ENCODE assay signal across 9 cellular contexts in the genomic region with DNA sequence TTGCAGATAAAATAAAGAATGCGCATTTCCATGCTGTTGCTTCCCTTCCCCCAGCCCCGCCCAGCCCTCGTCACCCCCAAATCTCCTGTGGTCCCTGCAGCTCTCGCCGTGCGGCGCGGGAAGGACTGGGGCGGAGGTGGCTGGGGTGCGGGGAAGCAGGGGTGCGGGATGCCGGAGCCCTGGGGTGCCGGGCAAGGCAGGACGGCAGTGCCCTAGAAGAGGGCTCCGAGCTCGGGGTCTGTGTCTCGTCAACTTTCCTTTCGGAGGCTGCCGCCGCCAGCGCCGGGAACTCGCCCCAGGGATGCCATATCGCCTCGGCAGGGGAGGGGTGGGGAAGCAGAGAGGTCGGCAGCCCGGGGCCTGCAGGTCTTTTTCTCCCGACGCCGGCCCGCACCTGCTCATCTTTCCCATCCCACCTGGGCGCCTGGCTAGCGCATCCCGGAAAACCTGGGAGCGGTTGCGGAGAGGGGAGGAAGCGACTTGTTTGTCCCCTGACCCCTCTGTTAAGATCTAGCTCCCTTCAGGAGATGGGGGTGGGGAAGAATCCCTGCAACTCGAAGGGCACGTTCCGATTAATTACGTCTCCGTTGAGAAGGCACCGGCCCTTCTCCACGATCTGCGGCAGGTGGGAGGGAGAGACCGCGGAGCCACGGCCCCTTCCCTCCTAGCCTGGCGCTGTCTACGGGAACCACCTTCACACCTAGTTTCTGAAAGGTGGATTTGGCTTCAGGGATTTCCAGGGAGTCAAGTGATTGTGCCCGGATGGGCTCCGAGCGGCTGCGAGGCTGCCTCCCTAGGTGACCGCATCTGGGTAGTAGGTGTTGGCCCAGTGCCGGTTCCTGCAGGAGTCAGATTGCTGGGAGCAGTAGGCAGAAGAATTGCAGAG. TPM values are rescaled to one million over a fixed set of nuclear protein-coding genes. Genes with fewer than 3 reads are reported as not detected.
A peak's percentile ranks its signal among the peaks of the same experiment; 100 is the strongest.
DNase-seq lines count a peak whose midpoint lies in the region; ATAC-seq and TF ChIP-seq lines count a peak whose summit lies in the region.
"Had no signal": no experiment of that assay in that cellular context is flagged by ENCODE, and none has a peak within 500 bp of the region (broad histone marks: within the 10 kb centered on the region; RNA-seq: fewer than 3 reads in every experiment).

No MANE protein-coding gene starts in this region.

- H3K27ac ChIP-seq in esophagus squamous epithelium (no peak overlapping the region), ovary (peak overlapping the region in 1 of 2 donors; percentile 12)

- no peak for TF ChIP-seq CTCF in esophagus squamous epithelium (IDR thresholded peaks at IDR 0.05)
- no peak for TF ChIP-seq CTCF in ovary (IDR thresholded peaks at IDR 0.05)

- peaks cover 10 to 30% (median 15%) of the 10 kb centered on the region in 3 donors for H3K4me1 ChIP-seq in esophagus squamous epithelium
- H3K4me1 ChIP-seq in ovary (ENCODE audit: insufficient read depth) = no peaks in the 10 kb centered on the region

- H3K9me3 ChIP-seq in esophagus squamous epithelium (no peaks in the 10 kb centered on the region), ovary (no peaks in the 10 kb centered on the region)

- H3K27me3 ChIP-seq in esophagus squamous epithelium = peaks cover 0 to 41% (median 3%) of the 10 kb centered on the region in 4 donors
- no peaks in the 10 kb centered on the region for H3K27me3 ChIP-seq in ovary

- H3K36me3 ChIP-seq in esophagus squamous epithelium (no peaks in the 10 kb centered on the region), ovary (no peaks in the 10 kb centered on the region)

- TF ChIP-seq EP300 in ovary (IDR thresholded peaks at IDR 0.05) = no peak

- TF ChIP-seq POLR2A in esophagus squamous epithelium (IDR thresholded peaks at IDR 0.05) = no peak
- TF ChIP-seq POLR2A in ovary (IDR thresholded peaks at IDR 0.05) = no peak

- ATAC-seq in GM19023 (IDR thresholded peaks at IDR 0.05; ENCODE audit: unreplicated experiment) = no peak

- peak overlapping the region; percentile 46 to 72 (median 56) for H3K4me3 ChIP-seq in esophagus squamous epithelium
- H3K4me3 ChIP-seq in ovary = peak overlapping the region; percentile 55

- 0 to 19% methylated on average over 2 to 8 of the region's 56 CpGs for WGBS in esophagus squamous epithelium, 2 donors
- WGBS in ovary, 3 donors = 1 to 2% (median 1%) methylated on average over 52 to 56 of the region's 56 CpGs

- DNase-seq in DMS153 treated with DMSO at 0.1 percent for 48 hours (lab: John Stamatoyannopoulos, UW; ENCODE audit: unreplicated experiment) (peak; percentile 3), NCI-H187 treated with DMSO at 0.1 percent for 48 hours (lab: John Stamatoyannopoulos, UW) (peak; percentile 63), esophagus squamous epithelium (lab: John Stamatoyannopoulos, UW) (no peak), ovary (peak; percentile 46 to 66 (median 50)), AG08395 (ENCODE audit: low spot score) (no peak), NCI-H1092 treated with DMSO at 0.1 percent for 48 hours (lab: John Stamatoyannopoulos, UW) (no peak)
- no peak for DNase-seq in activated effector memory CD4-positive, alpha-beta T cell treated with anti-CD3 and anti-CD28 coated beads, Interleukin-2, amount 50 U/mL, for 16 hours

- intact Hi-C loops in esophagus squamous epithelium (cut with DNase I) (no loop called here), ovary (cut with DNase I) (no loop called here)

RNA-seq across cellular contexts. Expression of gene CNTN1, which starts 0.6 kb away (rescaled TPM):
- total RNA-seq in esophagus squamous epithelium (10 to 100 TPM in 1 of 4 donors, 1 to 10 TPM in 2, under 1 TPM in 1; 0.83 to 15.7 (median 5.8) TPM), ovary (100 to 1,000 TPM in 1 of 7 donors, 10 to 100 TPM in 6; 23.7 to 123 (median 48.5) TPM)
- 10 to 100 TPM; 21.8 to 26.7 TPM for polyA plus RNA-seq in ovary
- total RNA-seq: activated CD8-positive, alpha-beta memory T cell treated with anti-CD3 and anti-CD28 coated beads for 36 hours had no signal

Comparison
In these comparisons a context has a peak if more than half of its experiments do, and no peak if none do; other contexts are left out.
1. DNase-seq: peak in DMS153 treated with DMSO at 0.1 percent for 48 hours (single experiment), NCI-H187 treated with DMSO at 0.1 percent for 48 hours (single experiment) and ovary (5 of 5); none in esophagus squamous epithelium (single experiment), AG08395 (single experiment), activated effector memory CD4-positive, alpha-beta T cell treated with anti-CD3 and anti-CD28 coated beads, Interleukin-2, amount 50 U/mL, for 16 hours (single experiment) and NCI-H1092 treated with DMSO at 0.1 percent for 48 hours (single experiment).